ENCODE assay signal across 1 cellular context in the genomic region with DNA sequence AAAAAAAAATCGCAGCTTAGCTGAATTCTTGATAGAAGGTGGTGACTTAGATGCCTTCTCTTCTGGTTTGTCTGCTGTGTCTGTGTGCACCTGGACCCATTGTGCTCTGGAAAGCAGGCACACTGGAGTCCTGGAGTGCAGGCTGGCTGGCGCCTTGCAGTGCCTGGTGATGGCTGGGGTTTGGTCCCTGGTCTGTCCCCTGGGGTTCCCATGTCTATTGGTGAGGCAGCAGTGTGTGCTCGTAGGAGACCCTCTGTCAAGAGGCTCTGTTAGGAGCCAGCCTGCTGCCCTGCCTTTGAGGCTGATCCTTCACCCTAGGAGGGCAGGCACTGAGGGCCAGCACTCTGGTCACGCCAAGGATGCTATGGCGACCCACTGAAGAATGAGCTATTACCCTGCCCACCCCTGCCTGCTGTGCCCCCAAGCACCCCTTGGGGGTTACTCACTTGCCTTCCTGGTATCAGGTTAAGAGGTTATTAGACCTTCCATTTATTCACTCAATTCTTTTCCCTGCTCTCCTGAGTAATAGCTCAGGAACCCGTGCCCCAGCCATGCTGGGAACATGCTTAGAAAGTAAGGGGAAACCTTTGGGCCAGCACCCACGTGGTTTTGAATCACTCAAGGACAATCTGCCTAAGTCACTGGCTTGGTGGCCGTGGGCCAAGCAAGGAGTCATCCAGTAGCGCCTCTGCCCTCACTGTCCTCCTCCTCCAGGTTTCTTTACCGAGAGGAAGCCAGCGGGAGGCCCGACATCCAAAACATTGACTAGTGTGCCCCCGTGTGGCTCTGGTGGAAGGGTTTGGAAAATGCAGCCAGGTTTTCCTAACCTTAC.
A peak's percentile ranks its signal among the peaks of the same experiment; 100 is the strongest.
TF ChIP-seq lines count a peak whose summit lies in the region.

No MANE protein-coding gene starts in this region.

TF ChIP-seq in GM12878, 131 proteins besides CTCF, POLR2A, EP300 and RAD21 (continued from another document):
- TF ChIP-seq, protein P1, sequence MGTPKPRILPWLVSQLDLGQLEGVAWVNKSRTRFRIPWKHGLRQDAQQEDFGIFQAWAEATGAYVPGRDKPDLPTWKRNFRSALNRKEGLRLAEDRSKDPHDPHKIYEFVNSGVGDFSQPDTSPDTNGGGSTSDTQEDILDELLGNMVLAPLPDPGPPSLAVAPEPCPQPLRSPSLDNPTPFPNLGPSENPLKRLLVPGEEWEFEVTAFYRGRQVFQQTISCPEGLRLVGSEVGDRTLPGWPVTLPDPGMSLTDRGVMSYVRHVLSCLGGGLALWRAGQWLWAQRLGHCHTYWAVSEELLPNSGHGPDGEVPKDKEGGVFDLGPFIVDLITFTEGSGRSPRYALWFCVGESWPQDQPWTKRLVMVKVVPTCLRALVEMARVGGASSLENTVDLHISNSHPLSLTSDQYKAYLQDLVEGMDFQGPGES (IDR thresholded peaks at IDR 0.05) = no peak
- TF ChIP-seq ATF7 (IDR thresholded peaks at IDR 0.05; ENCODE audit: low read depth) (no peak), IKZF1 (conservative IDR thresholded peaks at IDR 0.05) (no peak; the same call in none of the 2 replicates), WRNIP1 (IDR thresholded peaks at IDR 0.05; ENCODE audit: borderline replicate concordance, low read depth, low read length) (0 out of 2 replicates have a peak, but pooled peaks have one; percentile 76), SMARCA5 (IDR thresholded peaks at IDR 0.05) (peak; percentile 25; the same call in 1 of the 2 replicates)
- TF ChIP-seq, protein P2, sequence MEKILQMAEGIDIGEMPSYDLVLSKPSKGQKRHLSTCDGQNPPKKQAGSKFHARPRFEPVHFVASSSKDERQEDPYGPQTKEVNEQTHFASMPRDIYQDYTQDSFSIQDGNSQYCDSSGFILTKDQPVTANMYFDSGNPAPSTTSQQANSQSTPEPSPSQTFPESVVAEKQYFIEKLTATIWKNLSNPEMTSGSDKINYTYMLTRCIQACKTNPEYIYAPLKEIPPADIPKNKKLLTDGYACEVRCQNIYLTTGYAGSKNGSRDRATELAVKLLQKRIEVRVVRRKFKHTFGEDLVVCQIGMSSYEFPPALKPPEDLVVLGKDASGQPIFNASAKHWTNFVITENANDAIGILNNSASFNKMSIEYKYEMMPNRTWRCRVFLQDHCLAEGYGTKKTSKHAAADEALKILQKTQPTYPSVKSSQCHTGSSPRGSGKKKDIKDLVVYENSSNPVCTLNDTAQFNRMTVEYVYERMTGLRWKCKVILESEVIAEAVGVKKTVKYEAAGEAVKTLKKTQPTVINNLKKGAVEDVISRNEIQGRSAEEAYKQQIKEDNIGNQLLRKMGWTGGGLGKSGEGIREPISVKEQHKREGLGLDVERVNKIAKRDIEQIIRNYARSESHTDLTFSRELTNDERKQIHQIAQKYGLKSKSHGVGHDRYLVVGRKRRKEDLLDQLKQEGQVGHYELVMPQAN (conservative IDR thresholded peaks at IDR 0.05) = no peak
- TF ChIP-seq, protein P3, sequence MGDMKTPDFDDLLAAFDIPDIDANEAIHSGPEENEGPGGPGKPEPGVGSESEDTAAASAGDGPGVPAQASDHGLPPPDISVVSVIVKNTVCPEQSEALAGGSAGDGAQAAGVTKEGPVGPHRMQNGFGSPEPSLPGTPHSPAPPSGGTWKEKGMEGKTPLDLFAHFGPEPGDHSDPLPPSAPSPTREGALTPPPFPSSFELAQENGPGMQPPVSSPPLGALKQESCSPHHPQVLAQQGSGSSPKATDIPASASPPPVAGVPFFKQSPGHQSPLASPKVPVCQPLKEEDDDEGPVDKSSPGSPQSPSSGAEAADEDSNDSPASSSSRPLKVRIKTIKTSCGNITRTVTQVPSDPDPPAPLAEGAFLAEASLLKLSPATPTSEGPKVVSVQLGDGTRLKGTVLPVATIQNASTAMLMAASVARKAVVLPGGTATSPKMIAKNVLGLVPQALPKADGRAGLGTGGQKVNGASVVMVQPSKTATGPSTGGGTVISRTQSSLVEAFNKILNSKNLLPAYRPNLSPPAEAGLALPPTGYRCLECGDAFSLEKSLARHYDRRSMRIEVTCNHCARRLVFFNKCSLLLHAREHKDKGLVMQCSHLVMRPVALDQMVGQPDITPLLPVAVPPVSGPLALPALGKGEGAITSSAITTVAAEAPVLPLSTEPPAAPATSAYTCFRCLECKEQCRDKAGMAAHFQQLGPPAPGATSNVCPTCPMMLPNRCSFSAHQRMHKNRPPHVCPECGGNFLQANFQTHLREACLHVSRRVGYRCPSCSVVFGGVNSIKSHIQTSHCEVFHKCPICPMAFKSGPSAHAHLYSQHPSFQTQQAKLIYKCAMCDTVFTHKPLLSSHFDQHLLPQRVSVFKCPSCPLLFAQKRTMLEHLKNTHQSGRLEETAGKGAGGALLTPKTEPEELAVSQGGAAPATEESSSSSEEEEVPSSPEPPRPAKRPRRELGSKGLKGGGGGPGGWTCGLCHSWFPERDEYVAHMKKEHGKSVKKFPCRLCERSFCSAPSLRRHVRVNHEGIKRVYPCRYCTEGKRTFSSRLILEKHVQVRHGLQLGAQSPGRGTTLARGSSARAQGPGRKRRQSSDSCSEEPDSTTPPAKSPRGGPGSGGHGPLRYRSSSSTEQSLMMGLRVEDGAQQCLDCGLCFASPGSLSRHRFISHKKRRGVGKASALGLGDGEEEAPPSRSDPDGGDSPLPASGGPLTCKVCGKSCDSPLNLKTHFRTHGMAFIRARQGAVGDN (IDR thresholded peaks at IDR 0.05) = no peak
- TF ChIP-seq, protein P4, sequence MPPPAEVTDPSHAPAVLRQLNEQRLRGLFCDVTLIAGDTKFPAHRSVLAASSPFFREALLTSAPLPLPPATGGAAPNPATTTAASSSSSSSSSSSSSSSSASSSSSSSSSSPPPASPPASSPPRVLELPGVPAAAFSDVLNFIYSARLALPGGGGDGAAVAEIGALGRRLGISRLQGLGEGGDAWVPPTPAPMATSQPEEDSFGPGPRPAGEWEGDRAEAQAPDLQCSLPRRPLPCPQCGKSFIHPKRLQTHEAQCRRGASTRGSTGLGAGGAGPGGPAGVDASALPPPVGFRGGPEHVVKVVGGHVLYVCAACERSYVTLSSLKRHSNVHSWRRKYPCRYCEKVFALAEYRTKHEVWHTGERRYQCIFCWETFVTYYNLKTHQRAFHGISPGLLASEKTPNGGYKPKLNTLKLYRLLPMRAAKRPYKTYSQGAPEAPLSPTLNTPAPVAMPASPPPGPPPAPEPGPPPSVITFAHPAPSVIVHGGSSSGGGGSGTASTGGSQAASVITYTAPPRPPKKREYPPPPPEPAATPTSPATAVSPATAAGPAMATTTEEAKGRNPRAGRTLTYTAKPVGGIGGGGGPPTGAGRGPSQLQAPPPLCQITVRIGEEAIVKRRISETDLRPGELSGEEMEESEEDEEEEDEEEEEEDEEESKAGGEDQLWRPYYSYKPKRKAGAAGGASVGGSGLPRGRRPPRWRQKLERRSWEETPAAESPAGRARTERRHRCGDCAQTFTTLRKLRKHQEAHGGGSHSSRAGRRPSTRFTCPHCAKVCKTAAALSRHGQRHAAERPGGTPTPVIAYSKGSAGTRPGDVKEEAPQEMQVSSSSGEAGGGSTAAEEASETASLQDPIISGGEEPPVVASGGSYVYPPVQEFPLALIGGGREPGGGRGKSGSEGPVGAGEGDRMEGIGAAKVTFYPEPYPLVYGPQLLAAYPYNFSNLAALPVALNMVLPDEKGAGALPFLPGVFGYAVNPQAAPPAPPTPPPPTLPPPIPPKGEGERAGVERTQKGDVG (CRISPR knock-in tag; IDR thresholded peaks at IDR 0.05) = no peak
- TF ChIP-seq, protein P5, sequence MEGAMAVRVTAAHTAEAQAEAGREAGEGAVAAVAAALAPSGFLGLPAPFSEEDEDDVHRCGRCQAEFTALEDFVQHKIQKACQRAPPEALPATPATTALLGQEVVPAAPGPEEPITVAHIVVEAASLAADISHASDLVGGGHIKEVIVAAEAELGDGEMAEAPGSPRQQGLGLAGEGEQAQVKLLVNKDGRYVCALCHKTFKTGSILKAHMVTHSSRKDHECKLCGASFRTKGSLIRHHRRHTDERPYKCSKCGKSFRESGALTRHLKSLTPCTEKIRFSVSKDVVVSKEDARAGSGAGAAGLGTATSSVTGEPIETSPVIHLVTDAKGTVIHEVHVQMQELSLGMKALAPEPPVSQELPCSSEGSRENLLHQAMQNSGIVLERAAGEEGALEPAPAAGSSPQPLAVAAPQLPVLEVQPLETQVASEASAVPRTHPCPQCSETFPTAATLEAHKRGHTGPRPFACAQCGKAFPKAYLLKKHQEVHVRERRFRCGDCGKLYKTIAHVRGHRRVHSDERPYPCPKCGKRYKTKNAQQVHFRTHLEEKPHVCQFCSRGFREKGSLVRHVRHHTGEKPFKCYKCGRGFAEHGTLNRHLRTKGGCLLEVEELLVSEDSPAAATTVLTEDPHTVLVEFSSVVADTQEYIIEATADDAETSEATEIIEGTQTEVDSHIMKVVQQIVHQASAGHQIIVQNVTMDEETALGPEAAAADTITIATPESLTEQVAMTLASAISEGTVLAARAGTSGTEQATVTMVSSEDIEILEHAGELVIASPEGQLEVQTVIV (IDR thresholded peaks at IDR 0.05; ENCODE audit: borderline replicate concordance, partially characterized antibody) = no peak
